Comparison of ENCODE assay signal across 1 cellular context in genomic region chr9:90855208-90856000, GRCh38.
TF ChIP-seq lines count a peak whose summit lies in the region.

No MANE protein-coding gene starts in this region.

TF ChIP-seq in H1, 55 proteins besides CTCF, POLR2A, EP300 and RAD21 (continued from another document):
- TF ChIP-seq E2F6 (IDR thresholded peaks at IDR 0.05) (no peak), MAFK (IDR thresholded peaks at IDR 0.05; ENCODE audit: low read depth, low read length) (no peak), JUND (IDR thresholded peaks at IDR 0.05; ENCODE audit: low read length) (no peak), TBP (IDR thresholded peaks at IDR 0.05; ENCODE audit: low read depth, low read length) (no peak), PHF8 (conservative IDR thresholded peaks at IDR 0.05; ENCODE audit: low read depth, low read length) (no peak), RBBP5 (IDR thresholded peaks at IDR 0.05; ENCODE audit: borderline replicate concordance, low read depth, low read length) (no peak), ZNF274 (IDR thresholded peaks at IDR 0.05; ENCODE audit: borderline replicate concordance, extremely low read depth, low read length) (no peak), TAF1 (IDR thresholded peaks at IDR 0.05; ENCODE audit: low read depth, low read length) (no peak)
